In the genomic region with DNA sequence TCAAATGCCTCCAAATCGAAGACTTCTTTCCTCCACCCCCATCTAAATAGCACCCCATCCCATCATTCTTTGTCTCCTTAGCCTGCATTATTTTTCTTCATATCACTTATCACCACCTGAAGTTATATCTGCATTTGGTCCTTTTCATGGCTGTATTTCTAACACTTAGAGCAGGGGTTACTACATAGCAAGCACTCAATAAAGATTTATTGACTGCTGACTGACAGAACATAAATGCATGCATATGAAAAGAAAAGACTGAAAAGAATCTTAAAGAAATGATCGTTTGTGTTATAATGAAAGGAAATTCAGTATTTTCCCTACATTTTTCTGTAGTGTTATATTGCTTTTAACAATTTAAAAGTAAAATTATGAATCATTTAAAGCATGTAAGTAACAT, we compare ENCODE assay signal across 1 cellular context.
TF ChIP-seq lines count a peak whose summit lies in the region.

No MANE protein-coding gene starts in this region.

TF ChIP-seq in H1, 55 proteins besides CTCF, POLR2A, EP300 and RAD21:
- TF ChIP-seq ASH2L (IDR thresholded peaks at IDR 0.05; ENCODE audit: low read length) (no peak), CHD2 (IDR thresholded peaks at IDR 0.05; ENCODE audit: low read length) (no peak), SAP30 (IDR thresholded peaks at IDR 0.05; ENCODE audit: insufficient read depth, insufficient replicate concordance, low read length) (no peak), KDM1A (IDR thresholded peaks at IDR 0.05; ENCODE audit: borderline replicate concordance, low read length) (no peak), TBP (IDR thresholded peaks at IDR 0.05; ENCODE audit: low read depth, low read length) (no peak), SRF (IDR thresholded peaks at IDR 0.05; ENCODE audit: low read depth, low read length) (no peak), E2F6 (IDR thresholded peaks at IDR 0.05) (no peak), NRF1 (IDR thresholded peaks at IDR 0.05; ENCODE audit: low read depth, low read length) (no peak), BRCA1 (IDR thresholded peaks at IDR 0.05; ENCODE audit: low read depth, low read length) (no peak), BCL11A (IDR thresholded peaks at IDR 0.05; ENCODE audit: low read depth in 2 of 2, low read length in 2 of 2) (no peak), CEBPB (IDR thresholded peaks at IDR 0.05; ENCODE audit: low read depth, low read length) (no peak)
- TF ChIP-seq, protein P1, sequence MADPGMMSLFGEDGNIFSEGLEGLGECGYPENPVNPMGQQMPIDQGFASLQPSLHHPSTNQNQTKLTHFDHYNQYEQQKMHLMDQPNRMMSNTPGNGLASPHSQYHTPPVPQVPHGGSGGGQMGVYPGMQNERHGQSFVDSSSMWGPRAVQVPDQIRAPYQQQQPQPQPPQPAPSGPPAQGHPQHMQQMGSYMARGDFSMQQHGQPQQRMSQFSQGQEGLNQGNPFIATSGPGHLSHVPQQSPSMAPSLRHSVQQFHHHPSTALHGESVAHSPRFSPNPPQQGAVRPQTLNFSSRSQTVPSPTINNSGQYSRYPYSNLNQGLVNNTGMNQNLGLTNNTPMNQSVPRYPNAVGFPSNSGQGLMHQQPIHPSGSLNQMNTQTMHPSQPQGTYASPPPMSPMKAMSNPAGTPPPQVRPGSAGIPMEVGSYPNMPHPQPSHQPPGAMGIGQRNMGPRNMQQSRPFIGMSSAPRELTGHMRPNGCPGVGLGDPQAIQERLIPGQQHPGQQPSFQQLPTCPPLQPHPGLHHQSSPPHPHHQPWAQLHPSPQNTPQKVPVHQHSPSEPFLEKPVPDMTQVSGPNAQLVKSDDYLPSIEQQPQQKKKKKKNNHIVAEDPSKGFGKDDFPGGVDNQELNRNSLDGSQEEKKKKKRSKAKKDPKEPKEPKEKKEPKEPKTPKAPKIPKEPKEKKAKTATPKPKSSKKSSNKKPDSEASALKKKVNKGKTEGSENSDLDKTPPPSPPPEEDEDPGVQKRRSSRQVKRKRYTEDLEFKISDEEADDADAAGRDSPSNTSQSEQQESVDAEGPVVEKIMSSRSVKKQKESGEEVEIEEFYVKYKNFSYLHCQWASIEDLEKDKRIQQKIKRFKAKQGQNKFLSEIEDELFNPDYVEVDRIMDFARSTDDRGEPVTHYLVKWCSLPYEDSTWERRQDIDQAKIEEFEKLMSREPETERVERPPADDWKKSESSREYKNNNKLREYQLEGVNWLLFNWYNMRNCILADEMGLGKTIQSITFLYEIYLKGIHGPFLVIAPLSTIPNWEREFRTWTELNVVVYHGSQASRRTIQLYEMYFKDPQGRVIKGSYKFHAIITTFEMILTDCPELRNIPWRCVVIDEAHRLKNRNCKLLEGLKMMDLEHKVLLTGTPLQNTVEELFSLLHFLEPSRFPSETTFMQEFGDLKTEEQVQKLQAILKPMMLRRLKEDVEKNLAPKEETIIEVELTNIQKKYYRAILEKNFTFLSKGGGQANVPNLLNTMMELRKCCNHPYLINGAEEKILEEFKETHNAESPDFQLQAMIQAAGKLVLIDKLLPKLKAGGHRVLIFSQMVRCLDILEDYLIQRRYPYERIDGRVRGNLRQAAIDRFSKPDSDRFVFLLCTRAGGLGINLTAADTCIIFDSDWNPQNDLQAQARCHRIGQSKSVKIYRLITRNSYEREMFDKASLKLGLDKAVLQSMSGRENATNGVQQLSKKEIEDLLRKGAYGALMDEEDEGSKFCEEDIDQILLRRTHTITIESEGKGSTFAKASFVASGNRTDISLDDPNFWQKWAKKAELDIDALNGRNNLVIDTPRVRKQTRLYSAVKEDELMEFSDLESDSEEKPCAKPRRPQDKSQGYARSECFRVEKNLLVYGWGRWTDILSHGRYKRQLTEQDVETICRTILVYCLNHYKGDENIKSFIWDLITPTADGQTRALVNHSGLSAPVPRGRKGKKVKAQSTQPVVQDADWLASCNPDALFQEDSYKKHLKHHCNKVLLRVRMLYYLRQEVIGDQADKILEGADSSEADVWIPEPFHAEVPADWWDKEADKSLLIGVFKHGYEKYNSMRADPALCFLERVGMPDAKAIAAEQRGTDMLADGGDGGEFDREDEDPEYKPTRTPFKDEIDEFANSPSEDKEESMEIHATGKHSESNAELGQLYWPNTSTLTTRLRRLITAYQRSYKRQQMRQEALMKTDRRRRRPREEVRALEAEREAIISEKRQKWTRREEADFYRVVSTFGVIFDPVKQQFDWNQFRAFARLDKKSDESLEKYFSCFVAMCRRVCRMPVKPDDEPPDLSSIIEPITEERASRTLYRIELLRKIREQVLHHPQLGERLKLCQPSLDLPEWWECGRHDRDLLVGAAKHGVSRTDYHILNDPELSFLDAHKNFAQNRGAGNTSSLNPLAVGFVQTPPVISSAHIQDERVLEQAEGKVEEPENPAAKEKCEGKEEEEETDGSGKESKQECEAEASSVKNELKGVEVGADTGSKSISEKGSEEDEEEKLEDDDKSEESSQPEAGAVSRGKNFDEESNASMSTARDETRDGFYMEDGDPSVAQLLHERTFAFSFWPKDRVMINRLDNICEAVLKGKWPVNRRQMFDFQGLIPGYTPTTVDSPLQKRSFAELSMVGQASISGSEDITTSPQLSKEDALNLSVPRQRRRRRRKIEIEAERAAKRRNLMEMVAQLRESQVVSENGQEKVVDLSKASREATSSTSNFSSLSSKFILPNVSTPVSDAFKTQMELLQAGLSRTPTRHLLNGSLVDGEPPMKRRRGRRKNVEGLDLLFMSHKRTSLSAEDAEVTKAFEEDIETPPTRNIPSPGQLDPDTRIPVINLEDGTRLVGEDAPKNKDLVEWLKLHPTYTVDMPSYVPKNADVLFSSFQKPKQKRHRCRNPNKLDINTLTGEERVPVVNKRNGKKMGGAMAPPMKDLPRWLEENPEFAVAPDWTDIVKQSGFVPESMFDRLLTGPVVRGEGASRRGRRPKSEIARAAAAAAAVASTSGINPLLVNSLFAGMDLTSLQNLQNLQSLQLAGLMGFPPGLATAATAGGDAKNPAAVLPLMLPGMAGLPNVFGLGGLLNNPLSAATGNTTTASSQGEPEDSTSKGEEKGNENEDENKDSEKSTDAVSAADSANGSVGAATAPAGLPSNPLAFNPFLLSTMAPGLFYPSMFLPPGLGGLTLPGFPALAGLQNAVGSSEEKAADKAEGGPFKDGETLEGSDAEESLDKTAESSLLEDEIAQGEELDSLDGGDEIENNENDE (IDR thresholded peaks at IDR 0.05; ENCODE audit: insufficient replicate concordance, low read length) = no peak
